1 cellular context compared by ENCODE assay signal in the genomic region with DNA sequence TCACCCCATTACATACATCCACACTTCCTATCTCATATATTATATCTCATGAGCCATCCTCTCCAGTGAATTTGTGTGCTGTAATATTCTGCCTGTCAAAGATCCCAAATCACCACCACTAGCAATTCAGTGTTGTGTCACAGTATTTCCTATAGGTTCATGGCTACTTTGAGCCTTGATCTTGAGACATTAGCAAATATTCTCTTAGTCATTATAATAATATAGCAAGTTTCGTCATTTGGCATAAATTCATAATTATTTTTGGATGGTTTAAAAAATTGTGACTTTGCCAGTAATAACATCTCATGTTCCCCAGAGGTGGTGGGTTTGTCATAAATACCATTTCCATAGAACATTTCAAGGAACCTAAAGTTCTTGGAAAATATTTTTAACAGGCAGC.
TF ChIP-seq lines count a peak whose summit lies in the region.

No MANE protein-coding gene starts in this region.

TF ChIP-seq in HepG2, 621 proteins besides CTCF, POLR2A, EP300 and RAD21 (continued from another document):
- TF ChIP-seq, protein P1, sequence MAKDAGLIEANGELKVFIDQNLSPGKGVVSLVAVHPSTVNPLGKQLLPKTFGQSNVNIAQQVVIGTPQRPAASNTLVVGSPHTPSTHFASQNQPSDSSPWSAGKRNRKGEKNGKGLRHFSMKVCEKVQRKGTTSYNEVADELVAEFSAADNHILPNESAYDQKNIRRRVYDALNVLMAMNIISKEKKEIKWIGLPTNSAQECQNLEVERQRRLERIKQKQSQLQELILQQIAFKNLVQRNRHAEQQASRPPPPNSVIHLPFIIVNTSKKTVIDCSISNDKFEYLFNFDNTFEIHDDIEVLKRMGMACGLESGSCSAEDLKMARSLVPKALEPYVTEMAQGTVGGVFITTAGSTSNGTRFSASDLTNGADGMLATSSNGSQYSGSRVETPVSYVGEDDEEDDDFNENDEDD (CRISPR knock-in tag; IDR thresholded peaks at IDR 0.05; ENCODE audit: borderline replicate concordance), result no peak
- TF ChIP-seq ZBTB7B (CRISPR knock-in tag; IDR thresholded peaks at IDR 0.05) (no peak), RARA (CRISPR knock-in tag; IDR thresholded peaks at IDR 0.05) (no peak), ZNF713 (CRISPR knock-in tag; IDR thresholded peaks at IDR 0.05) (no peak), SIX1 (CRISPR knock-in tag; IDR thresholded peaks at IDR 0.05; ENCODE audit: borderline replicate concordance) (no peak), PREB (CRISPR knock-in tag; IDR thresholded peaks at IDR 0.05) (no peak), ZNF652 (CRISPR knock-in tag; IDR thresholded peaks at IDR 0.05; ENCODE audit: borderline replicate concordance, low read depth) (no peak), ZNF7 (CRISPR knock-in tag; IDR thresholded peaks at IDR 0.05) (no peak)
